Comparison of ENCODE assay signal across 8 cellular contexts in genomic region chr7:30164567-30164966, GRCh38. TPM values are rescaled to one million over a fixed set of nuclear protein-coding genes. Genes with fewer than 3 reads are reported as not detected.
A peak's percentile ranks its signal among the peaks of the same experiment; 100 is the strongest.
DNase-seq lines count a peak whose midpoint lies in the region; ATAC-seq and FAIRE-seq lines count a peak whose summit lies in the region.

No MANE protein-coding gene starts in this region.

- H2BK120ac ChIP-seq in mesenchymal stem cell (ENCODE audit: low read depth, low read length), result no peak overlapping the region

- H3K9ac ChIP-seq in mesenchymal stem cell (ENCODE audit: low read length), result peak overlapping the region; percentile 61

- no peak overlapping the region for H3K4me2 ChIP-seq in mesenchymal stem cell (ENCODE audit: low read length, poor library complexity, severe bottlenecking)

- H3K4me3 ChIP-seq in mesenchymal stem cell (ENCODE audit: insufficient read depth in 1 of 2, low read depth in 1 of 2, low read length in 2 of 2), result no peak overlapping the region

- no peak overlapping the region for H2BK5ac ChIP-seq in mesenchymal stem cell (ENCODE audit: low read depth, low read length, poor library complexity, severe bottlenecking)

- 79% methylated on average over 5 of the region's 6 CpGs for WGBS in mesenchymal stem cell

- peaks cover 3 to 5% of the 10 kb centered on the region in 2 experiments for H3K36me3 ChIP-seq in mesenchymal stem cell (ENCODE audit: control insufficient read depth in 1 of 2, insufficient read depth in 2 of 2, low read depth in 1 of 2, low read length in 2 of 2)

- H3K23ac ChIP-seq in mesenchymal stem cell (ENCODE audit: low read length in 2 of 2), result no peak overlapping the region

- H2BK12ac ChIP-seq in mesenchymal stem cell (ENCODE audit: low read length in 2 of 2), result no peak overlapping the region

- H3K9me3 ChIP-seq in mesenchymal stem cell (ENCODE audit: control insufficient read depth, low read length), result no peaks in the 10 kb centered on the region

- peaks cover 16% of the 10 kb centered on the region for H3K4me1 ChIP-seq in mesenchymal stem cell (ENCODE audit: control insufficient read depth, insufficient read depth, low read depth, low read length)

- H2BK15ac ChIP-seq in mesenchymal stem cell (ENCODE audit: low read depth, poor library complexity, severe bottlenecking), result no peak overlapping the region

- H4K91ac ChIP-seq in mesenchymal stem cell (ENCODE audit: low read length), result no peak overlapping the region

- H3K14ac ChIP-seq in mesenchymal stem cell (ENCODE audit: low read length in 2 of 2), result no peak overlapping the region

- H3K18ac ChIP-seq in mesenchymal stem cell (ENCODE audit: low read depth in 1 of 2, low read length in 2 of 2), result no peak overlapping the region

- no peak overlapping the region for H3K27ac ChIP-seq in mesenchymal stem cell (ENCODE audit: low read length, poor library complexity, severe bottlenecking)

- H3K79me1 ChIP-seq in mesenchymal stem cell (replicated peaks; ENCODE audit: low read length, poor library complexity, severe bottlenecking), result peaks cover 1% of the 10 kb centered on the region

- peaks cover 0 to 7% of the 10 kb centered on the region in 2 experiments for H3K27me3 ChIP-seq in mesenchymal stem cell (ENCODE audit: control insufficient read depth in 1 of 2, insufficient read depth in 1 of 2, low read length in 2 of 2)

- no peak overlapping the region for H2AK5ac ChIP-seq in mesenchymal stem cell (ENCODE audit: low read length, severe bottlenecking)

- peak; percentile 73 for DNase-seq in NCI-H2107 treated with DMSO at 0.1 percent for 48 hours (lab: John Stamatoyannopoulos, UW; ENCODE audit: unreplicated experiment)
- DNase-seq in NCI-H2107 (lab: John Stamatoyannopoulos, UW), result no peak
- peak; percentile 83 for DNase-seq in LHCN-M2 (ENCODE audit: low read depth)
- peak; percentile 54 for DNase-seq in RCC 7860 (ENCODE audit: low spot score)
- DNase-seq in dermis blood vessel endothelial cell, result peak; percentile 75
- DNase-seq in mesenchymal stem cell, result peak; percentile 63
- no peak for DNase-seq in HK-2 (ENCODE audit: unreplicated experiment)

- ATAC-seq in HG02759 (IDR thresholded peaks at IDR 0.05; ENCODE audit: unreplicated experiment), result no peak

- no peak overlapping the region for H3K4ac ChIP-seq in mesenchymal stem cell (ENCODE audit: low read depth in 1 of 2, low read length in 2 of 2)

- FAIRE-seq in RCC 7860 (lab: Jason Lieb, UNC), result peak; percentile 63

- no peak overlapping the region for H4K8ac ChIP-seq in mesenchymal stem cell (ENCODE audit: low read length)

- H2AFZ ChIP-seq in mesenchymal stem cell (ENCODE audit: low read depth, low read length), result no peak overlapping the region

RNA-seq across cellular contexts. Expression of gene MTURN, which starts 29.8 kb away (rescaled TPM):
- total RNA-seq in LHCN-M2 (2014; rRNA removed) (18.7 and 18.8 TPM in 2 replicates), dermis blood vessel endothelial cell (11.4 and 13.9 TPM in 2 replicates)
- polyA plus RNA-seq in LHCN-M2 (2012), result 19.8 TPM
- 2.0 TPM for polyA plus RNA-seq in mesenchymal stem cell (2013, experiment 1 of 2)
- 2.1 TPM for polyA plus RNA-seq in mesenchymal stem cell (2013, experiment 2 of 2)

Comparison
In these comparisons a context has a peak if more than half of its experiments do, and no peak if none do; other contexts are left out.
1. DNase-seq: peak in NCI-H2107 treated with DMSO at 0.1 percent for 48 hours (single experiment), LHCN-M2 (single experiment), RCC 7860 (single experiment), dermis blood vessel endothelial cell (single experiment) and mesenchymal stem cell (single experiment); none in NCI-H2107 (single experiment) and HK-2 (single experiment).